ENCODE assay signal across 1 cellular context in genomic region chr4:73069338-73070071, GRCh38.
TF ChIP-seq lines count a peak whose summit lies in the region.

Gene COX18 (minus strand): TSS chr4:73069716. CDS start chr4:73069649, 67 bp downstream.

TF ChIP-seq in HepG2, 621 proteins besides CTCF, POLR2A, EP300 and RAD21 (continued from another document and continues in another):
- TF ChIP-seq ZNF407 (CRISPR knock-in tag; IDR thresholded peaks at IDR 0.05; ENCODE audit: not compliant biosample characterization) (peak; percentile 92), CEBPG (CRISPR knock-in tag; IDR thresholded peaks at IDR 0.05) (peak; percentile 97), HES4 (CRISPR knock-in tag; IDR thresholded peaks at IDR 0.05; ENCODE audit: borderline replicate concordance) (peak; percentile 95), ARNTL (CRISPR knock-in tag; IDR thresholded peaks at IDR 0.05) (no peak), ZNF597 (CRISPR knock-in tag; IDR thresholded peaks at IDR 0.05) (no peak), MNT (IDR thresholded peaks at IDR 0.05) (0 out of 2 replicates have a peak, but pooled peaks have one; percentile 50), ELF4 (CRISPR knock-in tag; IDR thresholded peaks at IDR 0.05; ENCODE audit: borderline replicate concordance) (no peak; the same call in 1 of the 2 replicates), FOSL2 (CRISPR knock-in tag; IDR thresholded peaks at IDR 0.05) (peak; percentile 53), KAT2B (IDR thresholded peaks at IDR 0.05; ENCODE audit: borderline replicate concordance, low read depth, low read length) (no peak), BRD4 (CRISPR knock-in tag; IDR thresholded peaks at IDR 0.05) (0 out of 2 replicates have a peak, but pooled peaks have one; percentile 36), THAP7 (CRISPR knock-in tag; IDR thresholded peaks at IDR 0.05) (peak; percentile 97), ZNF660 (CRISPR knock-in tag; IDR thresholded peaks at IDR 0.05; ENCODE audit: borderline replicate concordance, low read depth) (0 out of 2 replicates have a peak, but pooled peaks have one; percentile 39), ZNF607 (CRISPR knock-in tag; IDR thresholded peaks at IDR 0.05; ENCODE audit: borderline replicate concordance) (peak; percentile 85; the same call in 1 of the 2 replicates), MZF1 (CRISPR knock-in tag; IDR thresholded peaks at IDR 0.05; ENCODE audit: borderline replicate concordance) (no peak), HHEX (CRISPR knock-in tag; IDR thresholded peaks at IDR 0.05) (peak; percentile 41; the same call in 1 of the 2 replicates), ZBTB37 (CRISPR knock-in tag; IDR thresholded peaks at IDR 0.05) (peak; percentile 78; the same call in 1 of the 2 replicates), CERS6 (CRISPR knock-in tag; IDR thresholded peaks at IDR 0.05) (no peak; the same call in 1 of the 2 replicates), ZNF292 (CRISPR knock-in tag; IDR thresholded peaks at IDR 0.05; ENCODE audit: borderline replicate concordance, low read depth) (peak; percentile 81), KMT2A (CRISPR knock-in tag; IDR thresholded peaks at IDR 0.05) (peak; percentile 91), SIN3B (IDR thresholded peaks at IDR 0.05; ENCODE audit: low read length) (no peak), HOXA3 (CRISPR knock-in tag; IDR thresholded peaks at IDR 0.05) (peak; percentile 100), PLSCR1 (CRISPR knock-in tag; IDR thresholded peaks at IDR 0.05; ENCODE audit: borderline replicate concordance) (0 out of 2 replicates have a peak, but pooled peaks have one; percentile 67), NFE2L1 (CRISPR knock-in tag; IDR thresholded peaks at IDR 0.05; ENCODE audit: borderline replicate concordance) (peak; percentile 58; the same call in 1 of the 2 replicates), ZKSCAN1 (IDR thresholded peaks at IDR 0.05; ENCODE audit: low read length) (no peak), KDM4B (CRISPR knock-in tag; IDR thresholded peaks at IDR 0.05) (peak; percentile 73; the same call in 1 of the 2 replicates), MAFK (conservative IDR thresholded peaks at IDR 0.05 in 1 of 2, IDR thresholded peaks at IDR 0.05 in 1 of 2; ENCODE audit: low read length in 2 of 2) (no peak), ZNF326 (CRISPR knock-in tag; IDR thresholded peaks at IDR 0.05; ENCODE audit: borderline replicate concordance) (no peak), GTF2F1 (IDR thresholded peaks at IDR 0.05; ENCODE audit: low read length) (peak; percentile 58; the same call in 1 of the 2 replicates), ZNF598 (CRISPR knock-in tag; IDR thresholded peaks at IDR 0.05; ENCODE audit: borderline replicate concordance) (peak; percentile 96; the same call in 1 of the 2 replicates), SAP130 (CRISPR knock-in tag; IDR thresholded peaks at IDR 0.05; ENCODE audit: low read depth) (peak; percentile 78), MIER3 (CRISPR knock-in tag; IDR thresholded peaks at IDR 0.05; ENCODE audit: borderline replicate concordance) (peak; percentile 38; the same call in 1 of the 2 replicates), MXD1 (CRISPR knock-in tag; IDR thresholded peaks at IDR 0.05) (peak; percentile 99), ZNF510 (CRISPR knock-in tag; IDR thresholded peaks at IDR 0.05; ENCODE audit: low read depth) (no peak), SAFB2 (CRISPR knock-in tag; IDR thresholded peaks at IDR 0.05; ENCODE audit: borderline replicate concordance, low read depth) (0 out of 2 replicates have a peak, but pooled peaks have one; percentile 73), ZBTB33 (CRISPR knock-in tag; IDR thresholded peaks at IDR 0.05) (no peak; the same call in 1 of the 2 replicates), ISL2 (CRISPR knock-in tag; IDR thresholded peaks at IDR 0.05) (peak; percentile 52; the same call in 1 of the 2 replicates), CC2D1A (CRISPR knock-in tag; IDR thresholded peaks at IDR 0.05) (no peak)
